ENCODE assay signal across 1 cellular context in the genomic region with DNA sequence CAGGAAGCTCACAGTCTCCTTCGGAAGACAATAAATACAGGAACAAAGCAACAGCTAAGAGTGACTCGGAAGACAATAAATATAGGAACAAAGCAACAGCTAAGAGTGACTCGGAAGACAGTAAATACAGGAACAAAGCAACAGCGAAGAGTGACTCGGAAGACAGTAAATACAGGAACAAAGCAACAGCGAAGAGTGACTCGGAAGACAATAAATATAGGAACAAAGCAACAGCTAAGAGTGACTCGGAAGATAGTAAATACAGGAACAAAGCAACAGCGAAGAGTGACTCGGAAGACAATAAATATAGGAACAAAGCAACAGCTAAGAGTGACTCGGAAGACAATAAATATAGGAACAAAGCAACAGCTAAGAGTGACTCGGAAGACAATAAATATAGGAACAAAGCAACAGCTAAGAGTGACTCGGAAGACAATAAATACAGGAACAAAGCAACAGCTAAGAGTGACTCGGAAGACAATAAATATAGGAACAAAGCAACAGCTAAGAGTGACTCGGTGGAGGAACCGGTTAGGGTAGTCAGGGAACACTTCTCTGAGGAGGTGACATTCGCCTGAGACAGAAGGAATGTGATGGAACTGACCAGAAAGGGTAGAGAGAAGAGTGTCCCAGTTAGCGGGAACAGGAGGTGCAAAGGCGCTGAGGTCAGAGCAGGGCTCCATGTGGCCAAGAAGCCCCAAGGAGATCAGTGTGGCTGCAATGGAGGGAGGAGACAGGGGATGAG. TPM values are rescaled to one million over a fixed set of nuclear protein-coding genes. Genes with fewer than 3 reads are reported as not detected.
"Had no signal": no experiment of that assay in that cellular context is flagged by ENCODE, and none has a peak within 500 bp of the region (broad histone marks: within the 10 kb centered on the region; RNA-seq: fewer than 3 reads in every experiment).

No MANE protein-coding gene starts in this region.

RNA-seq across cellular contexts. Expression of a gene that starts 55.5 kb away (rescaled TPM):
- total RNA-seq: activated CD8-positive, alpha-beta memory T cell treated with anti-CD3 and anti-CD28 coated beads, Interleukin-2, amount 10 ng/mL, durations not matched to agents 7 days and 5 days had no signal
